Comparison of ENCODE assay signal across 8 cellular contexts in the genomic region with DNA sequence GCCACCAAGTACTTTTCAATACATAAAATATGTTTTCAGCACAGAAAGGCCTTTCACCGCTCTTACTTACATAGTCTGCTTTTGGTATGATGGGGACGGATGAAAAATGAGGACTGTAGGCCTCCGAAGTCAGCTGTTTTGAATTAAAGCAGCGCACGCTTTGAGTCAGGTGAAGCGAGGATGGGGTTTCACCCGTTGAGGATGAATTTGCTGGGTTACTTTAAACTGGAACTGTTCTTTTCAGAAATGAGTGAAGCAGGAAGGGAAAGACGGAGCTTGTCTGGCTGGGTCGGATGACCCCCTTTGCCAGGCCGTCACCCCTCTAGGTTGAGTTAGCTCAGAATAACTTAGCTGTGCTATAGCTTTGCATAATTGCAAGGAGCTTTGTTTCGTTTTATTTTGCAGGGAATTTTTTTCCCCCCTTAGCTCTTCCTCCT. TPM values are rescaled to one million over a fixed set of nuclear protein-coding genes. Genes with fewer than 3 reads are reported as not detected.
DNase-seq lines count a peak whose midpoint lies in the region; ATAC-seq, FAIRE-seq and TF ChIP-seq lines count a peak whose summit lies in the region.

No MANE protein-coding gene starts in this region.

- FAIRE-seq in K562 (lab: Jason Lieb, UNC): no peak

- H3F3A ChIP-seq in smooth muscle cell (ENCODE audit: low read depth): peaks cover 6% of the 10 kb centered on the region

- DNase-seq in activated CD4-positive, alpha-beta T cell treated with anti-CD3 and anti-CD28 coated beads, Interleukin-2, amount 10 ng/mL, durations not matched to agents 7 days and 5 days: no peak
- DNase-seq in activated CD4-positive, alpha-beta T cell treated with anti-CD3 and anti-CD28 coated beads for 1 hour: no peak
- DNase-seq in K562 (ENCODE audit: extremely low read depth in 1 of 4, low spot score in 3 of 4) (peak in 1 of 4 experiments; percentile 39), smooth muscle cell (lab: John Stamatoyannopoulos, UW; ENCODE audit: unreplicated experiment) (no peak), NCI-H748 treated with DMSO at 0.1 percent for 48 hours (lab: John Stamatoyannopoulos, UW) (no peak), H4 (ENCODE audit: low spot score) (no peak), SW480 (ENCODE audit: low spot score) (no peak)

- TF ChIP-seq CTCF in K562 (IDR thresholded peaks at IDR 0.05 in 2 of 3, conservative IDR thresholded peaks at IDR 0.05 in 1 of 3; ENCODE audit: insufficient read depth in 2 of 3, low read depth in 1 of 3, low read length in 3 of 3): no peak
- TF ChIP-seq CTCF in smooth muscle cell (IDR thresholded peaks at IDR 0.05; ENCODE audit: borderline replicate concordance, insufficient read depth, poor library complexity, severe bottlenecking): no peak

- H3K9ac ChIP-seq in K562 (ENCODE audit: insufficient read depth in 1 of 2, low read depth in 2 of 2, low read length in 2 of 2): peak overlapping the region; percentile 53 to 77; a peak in 3 of 4 replicates
- H3K9ac ChIP-seq in smooth muscle cell (ENCODE audit: low read depth): no peak overlapping the region

- POLR2A ChIA-PET in activated CD4-positive, alpha-beta T cell treated with anti-CD3 and anti-CD28 coated beads, Interleukin-2, amount 10 ng/mL, durations not matched to agents 7 days and 5 days (lab: Charles Lee): interaction anchor here (0.6 kb wide), 1 partner anchor 428 kb away, joined by 3 read pairs; no protein-coding TSS in a partner anchor
- POLR2A ChIA-PET in K562 (lab: Yijun Ruan, JAX): interaction anchor here (0.7 to 2.2 kb wide), 9 partner anchors 10 to 600 kb away, joined by 3 to 9 read pairs (median 3); partner anchors contain the start of gene CUX1

- in situ Hi-C loops in K562 (cut with MboI): no loop called here

- H3K9me3 Mint-ChIP-seq in activated CD4-positive, alpha-beta T cell treated with anti-CD3 and anti-CD28 coated beads, Interleukin-2, amount 10 ng/mL, durations not matched to agents 7 days and 5 days: no peaks in the 10 kb centered on the region

- no peaks in the 10 kb centered on the region for H3K36me3 Mint-ChIP-seq in activated CD4-positive, alpha-beta T cell treated with anti-CD3 and anti-CD28 coated beads, Interleukin-2, amount 10 ng/mL, durations not matched to agents 7 days and 5 days (ENCODE audit: low read depth)

- H2AFZ ChIP-seq in K562 (ENCODE audit: low read depth, low read length) (peak overlapping the region; percentile 89), smooth muscle cell (ENCODE audit: low read depth) (no peak overlapping the region)

- peak overlapping the region; percentile 97 for H3K27ac Mint-ChIP-seq in activated CD4-positive, alpha-beta T cell treated with anti-CD3 and anti-CD28 coated beads, Interleukin-2, amount 10 ng/mL, durations not matched to agents 7 days and 5 days

- BruUV-seq in K562 (replicated peaks; lab: Mats Ljungman, UMichigan): no TSS peak

- H3K4me2 ChIP-seq in K562 (ENCODE audit: insufficient read depth, low read length) (peak overlapping the region; percentile 86), smooth muscle cell (peak overlapping the region; percentile 69)

- H3K4me3 ChIP-seq in K562 (peak overlapping the region; percentile 34), smooth muscle cell (no peak overlapping the region)

- TF ChIP-seq RAD21 in K562 (CRISPR knock-in tag; conservative IDR thresholded peaks at IDR 0.05 in 1 of 2, IDR thresholded peaks at IDR 0.05 in 1 of 2): no peak

- H3K79me2 ChIP-seq in K562 (ENCODE audit: control insufficient read depth, insufficient read depth, low read length): peaks cover 90% of the 10 kb centered on the region
- H3K79me2 ChIP-seq in smooth muscle cell (ENCODE audit: low read depth): peaks cover 94% of the 10 kb centered on the region

- H3K27ac ChIP-seq in K562 (ENCODE audit: extremely low read depth, low read depth, low read length): peak overlapping the region; percentile 98
- H3K27ac ChIP-seq in smooth muscle cell (ENCODE audit: low read depth): peak overlapping the region; percentile 86

- H3K9me3 ChIP-seq in K562 (replicated peaks; ENCODE audit: control insufficient read depth, insufficient read depth, low read depth, low read length) (no peaks in the 10 kb centered on the region), smooth muscle cell (replicated peaks; ENCODE audit: low read depth) (no peaks in the 10 kb centered on the region)

- H3K27me3 Mint-ChIP-seq in activated CD4-positive, alpha-beta T cell treated with anti-CD3 and anti-CD28 coated beads, Interleukin-2, amount 10 ng/mL, durations not matched to agents 7 days and 5 days: no peaks in the 10 kb centered on the region

- CTCF ChIA-PET in activated CD4-positive, alpha-beta T cell treated with anti-CD3 and anti-CD28 coated beads, Interleukin-2, amount 10 ng/mL, durations not matched to agents 7 days and 5 days (lab: Charles Lee): interaction anchor here (0.9 to 1.5 kb wide), 6 partner anchors 8 to 220 kb away, joined by 3 to 4 read pairs (median 3); no protein-coding TSS in a partner anchor
- CTCF ChIA-PET in K562 (lab: Yijun Ruan, JAX; ENCODE audit: low intra/inter-chr PET ratio): interaction anchor here (1.0 to 1.1 kb wide), 2 partner anchors 43 to 380 kb away, joined by 4 to 7 read pairs; no protein-coding TSS in a partner anchor

- H3K9me1 ChIP-seq in K562 (ENCODE audit: control insufficient read depth, insufficient read depth, low read length): no peaks in the 10 kb centered on the region

- intact Hi-C loops in K562 (cut with micrococcal nuclease): loop anchor here (1.0 to 2.0 kb wide), 6 partner anchors 25 to 379 kb away; no protein-coding TSS in a partner anchor

- H3K27me3 ChIP-seq in K562 (ENCODE audit: control insufficient read depth in 2 of 2, insufficient read depth in 2 of 2, low read length in 2 of 2) (no peaks in the 10 kb centered on the region; a peak in 1 of 5 replicates), smooth muscle cell (ENCODE audit: low read depth) (no peaks in the 10 kb centered on the region)

- TF ChIP-seq POLR2A in K562 (conservative IDR thresholded peaks at IDR 0.05): no peak

- WGBS in K562 (ENCODE audit: insufficient coverage, low coverage, missing lambda C conversion rate): 26% methylated on average over 11 of the region's 11 CpGs
- WGBS in smooth muscle cell (ENCODE audit: low lambda C conversion rate): 96% methylated on average over 11 of the region's 11 CpGs

- H3K4me1 Mint-ChIP-seq in activated CD4-positive, alpha-beta T cell treated with anti-CD3 and anti-CD28 coated beads, Interleukin-2, amount 10 ng/mL, durations not matched to agents 7 days and 5 days: peaks cover 44% of the 10 kb centered on the region

- ATAC-seq in HG03095 (IDR thresholded peaks at IDR 0.05; ENCODE audit: unreplicated experiment) (peak; percentile 23), K562 (no peak)

- H3K36me3 ChIP-seq in K562 (ENCODE audit: control insufficient read depth, insufficient read depth, low read length): no peaks in the 10 kb centered on the region
- no peaks in the 10 kb centered on the region for H3K36me3 ChIP-seq in smooth muscle cell (ENCODE audit: low read depth)

- TF ChIP-seq EP300 in K562 (IDR thresholded peaks at IDR 0.05; ENCODE audit: low read length): no peak; the same call in 1 of the 2 replicates

- H3K4me1 ChIP-seq in K562 (replicated peaks in 1 of 2; ENCODE audit: control insufficient read depth in 2 of 2, insufficient read depth in 2 of 2, low read length in 2 of 2) (peaks cover 53 to 63% of the 10 kb centered on the region in 2 experiments), smooth muscle cell (ENCODE audit: low read depth) (peaks cover 6% of the 10 kb centered on the region)

- peak overlapping the region; percentile 83 for H3K4me3 Mint-ChIP-seq in activated CD4-positive, alpha-beta T cell treated with anti-CD3 and anti-CD28 coated beads, Interleukin-2, amount 10 ng/mL, durations not matched to agents 7 days and 5 days

- peaks cover 4% of the 10 kb centered on the region; the same call in 1 of the 2 replicates for H4K20me1 ChIP-seq in K562 (replicated peaks; ENCODE audit: control insufficient read depth, insufficient read depth, low read length)
- H4K20me1 ChIP-seq in smooth muscle cell (ENCODE audit: low read depth): peaks cover 100% of the 10 kb centered on the region

TF ChIP-seq in K562, 482 proteins besides CTCF, POLR2A, EP300 and RAD21 (continues in another document):
- TF ChIP-seq CCAR2 (IDR thresholded peaks at IDR 0.05; ENCODE audit: low read depth, low read length): 0 out of 2 replicates have a peak, but pooled peaks have one; percentile 12
- no peak for TF ChIP-seq ELF2 (CRISPR knock-in tag; IDR thresholded peaks at IDR 0.05)
- TF ChIP-seq TARDBP (IDR thresholded peaks at IDR 0.05): no peak

RNA-seq across cellular contexts. Expression of gene CUX1, which starts 40.0 kb away (rescaled TPM):
- 10 to 100 TPM; 27.8 to 34.7 TPM for total RNA-seq in activated CD4-positive, alpha-beta T cell treated with anti-CD3 and anti-CD28 coated beads, Interleukin-2, amount 10 ng/mL, durations not matched to agents 7 days and 5 days
- 271 and 342 TPM in 2 replicates for total RNA-seq in K562 (2011; cell fraction: chromatin; rRNA removed; ENCODE audit: low replicate concordance)
- 121 and 144 TPM in 2 replicates for total RNA-seq in K562 (2011; cell fraction: nucleolus; rRNA removed)
- 169 and 178 TPM in 2 replicates for total RNA-seq in K562 (2011; cell fraction: nucleoplasm; rRNA removed)
- total RNA-seq in K562 (2014; rRNA removed) (25.2 and 34.2 TPM in 2 replicates), K562 (2014; rRNA removed; fragmentation: Illumina TruSeq; extraction: Trizol) (33.0 and 41.3 TPM in 2 replicates), K562 (2015; rRNA removed; fragmentation: Illumina TruSeq; extraction: Trizol) (25.2 and 26.2 TPM in 2 replicates), K562 (2021) (52.9 and 55.3 TPM in 2 replicates), smooth muscle cell (56.3 and 70.1 TPM in 2 replicates)
- polyA plus RNA-seq in K562 (2011; rRNA removed) (9.6 and 13.0 TPM in 2 replicates), K562 (2014; fragmentation: Illumina TruSeq; extraction: Trizol) (31.9 and 32.2 TPM in 2 replicates), K562 (2014; fragmentation: Nextera tagmentation; extraction: Ambion mirVana) (1 to 10 TPM; 3.6 to 6.7 TPM), K562 (2014; rRNA removed) (21.4 and 24.7 TPM in 2 replicates), smooth muscle cell (67.5 and 78.4 TPM in 2 replicates)
- polyA plus RNA-seq in K562 (2011; cell fraction: cytosol; rRNA removed): 9.5 and 20.1 TPM in 2 replicates
- polyA plus RNA-seq in K562 (2011; cell fraction: nucleus; rRNA removed): 8.9 and 14.8 TPM in 2 replicates
- polyA plus RNA-seq in K562 (2012): 27.5 and 61.2 TPM in 2 replicates
- 33.4 and 37.2 TPM in 2 replicates for polyA minus RNA-seq in K562 (2011; rRNA and poly(A)+ RNA removed)
- polyA minus RNA-seq in K562 (2011; cell fraction: cytosol; rRNA and poly(A)+ RNA removed): 13.4 and 20.4 TPM in 2 replicates
- polyA minus RNA-seq in K562 (2011; cell fraction: nucleus; rRNA and poly(A)+ RNA removed): 30.6 and 60.0 TPM in 2 replicates
- 20.1 and 21.9 TPM in 2 replicates for total RNA-seq in H4 (2014; rRNA removed; shearing (Covaris generic))
